23 cellular contexts compared by ENCODE assay signal in the genomic region with DNA sequence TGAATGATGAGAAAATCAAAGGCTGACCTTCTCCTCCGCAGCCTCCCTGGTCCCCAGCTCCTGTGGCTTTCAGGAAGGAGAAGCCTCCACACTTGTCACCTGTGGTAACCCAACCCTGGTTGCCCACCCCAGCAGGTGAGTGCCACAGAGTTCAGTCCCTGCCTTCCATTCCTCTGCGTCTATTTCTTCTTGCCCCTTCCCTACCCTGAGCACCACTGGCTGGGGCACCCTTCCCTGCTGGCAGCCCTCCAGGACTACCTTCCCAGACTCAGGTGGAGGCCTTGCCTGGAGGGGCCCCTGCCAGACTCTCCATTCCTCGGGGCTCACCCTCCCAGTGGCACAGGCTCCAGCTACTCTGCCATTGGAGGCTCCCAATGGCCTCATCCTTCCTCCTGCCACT.
"Had no signal": no experiment of that assay in that cellular context is flagged by ENCODE, and none has a peak within 500 bp of the region (broad histone marks: within the 10 kb centered on the region; RNA-seq: fewer than 3 reads in every experiment).

No MANE protein-coding gene starts in this region.

- ATAC-seq: foreskin keratinocyte, gastroesophageal sphincter, heart left ventricle, left cardiac atrium, left lung, left ventricle myocardium superior, lower lobe of right lung, mucosa of descending colon had no signal

- H3K36me3 ChIP-seq: esophagus muscularis mucosa, gastroesophageal sphincter, heart left ventricle, left lung, lower lobe of right lung had no signal

- DNase-seq: dermis blood vessel endothelial cell; dorsolateral prefrontal cortex; effector CD4-positive, alpha-beta T cell; effector memory CD4-positive, alpha-beta T cell; foreskin keratinocyte; heart left ventricle; hypothalamus; immature natural killer cell; islet precursor cell; left cardiac atrium; left lung; left ventricle myocardium superior; lower lobe of right lung; mesenchymal stem cell; mucosa of descending colon; naive B cell had no signal

- H3K27me3 ChIP-seq: gastroesophageal sphincter, heart left ventricle, hepatocyte had no signal

- FAIRE-seq: colon, endothelial cell of umbilical vein, frontal cortex had no signal

- H3K27ac ChIP-seq: coronary artery, dorsolateral prefrontal cortex, esophagus muscularis mucosa, foreskin keratinocyte, gastroesophageal sphincter, heart left ventricle, hepatocyte, left lung, lower lobe of right lung had no signal

- H3K9me3 ChIP-seq: esophagus muscularis mucosa, left lung, lower lobe of right lung, mucosa of descending colon had no signal

- H3K4me3 ChIP-seq: coronary artery, dorsolateral prefrontal cortex, esophagus muscularis mucosa, gastroesophageal sphincter, heart left ventricle, hepatocyte, left lung, lower lobe of right lung, mucosa of descending colon had no signal

- H3K4me2 ChIP-seq: hepatocyte had no signal

- H2AFZ ChIP-seq: hepatocyte had no signal

- H3K4me1 ChIP-seq: esophagus muscularis mucosa, foreskin keratinocyte, gastroesophageal sphincter, heart left ventricle, left lung, lower lobe of right lung had no signal

- H3K79me2 ChIP-seq: hepatocyte had no signal
